In genomic region chr2:26720322-26721166, GRCh38 we compare ENCODE assay signal across 8 cellular contexts. TPM values are rescaled to one million over a fixed set of nuclear protein-coding genes. Genes with fewer than 3 reads are reported as not detected.
DNase-seq lines count a peak whose midpoint lies in the region; ATAC-seq and TF ChIP-seq lines count a peak whose summit lies in the region.

No MANE protein-coding gene starts in this region.

- no peak for TF ChIP-seq CTCF in AG09309 (IDR thresholded peaks at IDR 0.05; ENCODE audit: control insufficient read depth, insufficient read depth, low read depth, low read length, missing control alignments)

- H3K9me3 ChIP-seq in mucosa of stomach (ENCODE audit: control insufficient read depth, low read length): no peaks in the 10 kb centered on the region

- POLR2A ChIA-PET in HEK293T (lab: Yijun Ruan, JAX): interaction anchor here (0.9 kb wide), 1 partner anchor 39 kb away, joined by 3 read pairs; no protein-coding TSS in a partner anchor

- DNase-seq in AG09309 (ENCODE audit: low read depth) (peak; percentile 39), NCI-H1092 treated with DMSO at 0.1 percent for 48 hours (lab: John Stamatoyannopoulos, UW) (peak; percentile 70), HEK293T (ENCODE audit: extremely low spot score) (no peak)
- no peak for DNase-seq in activated naive CD4-positive, alpha-beta T cell treated with anti-CD3 and anti-CD28 coated beads, Interleukin-2, amount 50 U/mL, for 16 hours
- DNase-seq in stimulated activated CD4-positive, alpha-beta T cell treated with anti-CD3 and anti-CD28 coated beads, Interleukin-15, amount 100 ng/mL, for 24 hours: no peak

- peak overlapping the region; percentile 38 for H3K9ac ChIP-seq in mucosa of stomach (ENCODE audit: low read length)

- H3K4me1 ChIP-seq in mucosa of stomach (ENCODE audit: control insufficient read depth, insufficient read depth, low read length): peaks cover 64% of the 10 kb centered on the region

- H3K4me3 ChIP-seq in AG09309 (ENCODE audit: control insufficient read depth, low read depth, low read length) (no peak overlapping the region), mucosa of stomach (ENCODE audit: low read length) (no peak overlapping the region)

- ATAC-seq in esophagus mucosa: peak; percentile 37
- ATAC-seq in GM21528 (IDR thresholded peaks at IDR 0.05; ENCODE audit: low FRiP score, unreplicated experiment): no peak

- no peaks in the 10 kb centered on the region for H3K36me3 ChIP-seq in mucosa of stomach (ENCODE audit: control insufficient read depth, insufficient read depth, low read length)

- CTCF ChIA-PET in HEK293T (lab: Yijun Ruan, JAX): interaction anchor here (0.6 kb wide), 1 partner anchor 79 kb away, joined by 3 read pairs; no protein-coding TSS in a partner anchor

- no peaks in the 10 kb centered on the region for H3K27me3 ChIP-seq in mucosa of stomach (ENCODE audit: control insufficient read depth, insufficient read depth, low read length)

TF ChIP-seq in HEK293T, 16 proteins besides CTCF, POLR2A, EP300 and RAD21:
- no peak for TF ChIP-seq NFRKB (IDR thresholded peaks at IDR 0.05)
- TF ChIP-seq HDGF (IDR thresholded peaks at IDR 0.05; ENCODE audit: borderline replicate concordance): no peak
- no peak for TF ChIP-seq BHLHE40 (IDR thresholded peaks at IDR 0.05; ENCODE audit: borderline replicate concordance)
TF ChIP-seq in HEK293T: peak in this region for 0.

RNA-seq across cellular contexts. Expression of gene KCNK3, which starts 28.0 kb away (rescaled TPM):
- total RNA-seq in esophagus mucosa: 0.44 TPM

RNA-seq across cellular contexts. Expression of gene SLC35F6, which starts 43.5 kb away (rescaled TPM):
- total RNA-seq in esophagus mucosa: 42.7 TPM

Comparison
In these comparisons a context has a peak if more than half of its experiments do, and no peak if none do; other contexts are left out.
1. DNase-seq: peak in AG09309 (single experiment) and NCI-H1092 treated with DMSO at 0.1 percent for 48 hours (single experiment); none in activated naive CD4-positive, alpha-beta T cell treated with anti-CD3 and anti-CD28 coated beads, Interleukin-2, amount 50 U/mL, for 16 hours (single experiment), HEK293T (single experiment) and stimulated activated CD4-positive, alpha-beta T cell treated with anti-CD3 and anti-CD28 coated beads, Interleukin-15, amount 100 ng/mL, for 24 hours (single experiment).